ENCODE assay signal across 1 cellular context in genomic region chr4:148847544-148847943, GRCh38.
TF ChIP-seq lines count a peak whose summit lies in the region.

No MANE protein-coding gene starts in this region.

TF ChIP-seq in GM23338, 12 proteins besides CTCF, POLR2A, EP300 and RAD21 (continued from another document):
- TF ChIP-seq, protein P1, sequence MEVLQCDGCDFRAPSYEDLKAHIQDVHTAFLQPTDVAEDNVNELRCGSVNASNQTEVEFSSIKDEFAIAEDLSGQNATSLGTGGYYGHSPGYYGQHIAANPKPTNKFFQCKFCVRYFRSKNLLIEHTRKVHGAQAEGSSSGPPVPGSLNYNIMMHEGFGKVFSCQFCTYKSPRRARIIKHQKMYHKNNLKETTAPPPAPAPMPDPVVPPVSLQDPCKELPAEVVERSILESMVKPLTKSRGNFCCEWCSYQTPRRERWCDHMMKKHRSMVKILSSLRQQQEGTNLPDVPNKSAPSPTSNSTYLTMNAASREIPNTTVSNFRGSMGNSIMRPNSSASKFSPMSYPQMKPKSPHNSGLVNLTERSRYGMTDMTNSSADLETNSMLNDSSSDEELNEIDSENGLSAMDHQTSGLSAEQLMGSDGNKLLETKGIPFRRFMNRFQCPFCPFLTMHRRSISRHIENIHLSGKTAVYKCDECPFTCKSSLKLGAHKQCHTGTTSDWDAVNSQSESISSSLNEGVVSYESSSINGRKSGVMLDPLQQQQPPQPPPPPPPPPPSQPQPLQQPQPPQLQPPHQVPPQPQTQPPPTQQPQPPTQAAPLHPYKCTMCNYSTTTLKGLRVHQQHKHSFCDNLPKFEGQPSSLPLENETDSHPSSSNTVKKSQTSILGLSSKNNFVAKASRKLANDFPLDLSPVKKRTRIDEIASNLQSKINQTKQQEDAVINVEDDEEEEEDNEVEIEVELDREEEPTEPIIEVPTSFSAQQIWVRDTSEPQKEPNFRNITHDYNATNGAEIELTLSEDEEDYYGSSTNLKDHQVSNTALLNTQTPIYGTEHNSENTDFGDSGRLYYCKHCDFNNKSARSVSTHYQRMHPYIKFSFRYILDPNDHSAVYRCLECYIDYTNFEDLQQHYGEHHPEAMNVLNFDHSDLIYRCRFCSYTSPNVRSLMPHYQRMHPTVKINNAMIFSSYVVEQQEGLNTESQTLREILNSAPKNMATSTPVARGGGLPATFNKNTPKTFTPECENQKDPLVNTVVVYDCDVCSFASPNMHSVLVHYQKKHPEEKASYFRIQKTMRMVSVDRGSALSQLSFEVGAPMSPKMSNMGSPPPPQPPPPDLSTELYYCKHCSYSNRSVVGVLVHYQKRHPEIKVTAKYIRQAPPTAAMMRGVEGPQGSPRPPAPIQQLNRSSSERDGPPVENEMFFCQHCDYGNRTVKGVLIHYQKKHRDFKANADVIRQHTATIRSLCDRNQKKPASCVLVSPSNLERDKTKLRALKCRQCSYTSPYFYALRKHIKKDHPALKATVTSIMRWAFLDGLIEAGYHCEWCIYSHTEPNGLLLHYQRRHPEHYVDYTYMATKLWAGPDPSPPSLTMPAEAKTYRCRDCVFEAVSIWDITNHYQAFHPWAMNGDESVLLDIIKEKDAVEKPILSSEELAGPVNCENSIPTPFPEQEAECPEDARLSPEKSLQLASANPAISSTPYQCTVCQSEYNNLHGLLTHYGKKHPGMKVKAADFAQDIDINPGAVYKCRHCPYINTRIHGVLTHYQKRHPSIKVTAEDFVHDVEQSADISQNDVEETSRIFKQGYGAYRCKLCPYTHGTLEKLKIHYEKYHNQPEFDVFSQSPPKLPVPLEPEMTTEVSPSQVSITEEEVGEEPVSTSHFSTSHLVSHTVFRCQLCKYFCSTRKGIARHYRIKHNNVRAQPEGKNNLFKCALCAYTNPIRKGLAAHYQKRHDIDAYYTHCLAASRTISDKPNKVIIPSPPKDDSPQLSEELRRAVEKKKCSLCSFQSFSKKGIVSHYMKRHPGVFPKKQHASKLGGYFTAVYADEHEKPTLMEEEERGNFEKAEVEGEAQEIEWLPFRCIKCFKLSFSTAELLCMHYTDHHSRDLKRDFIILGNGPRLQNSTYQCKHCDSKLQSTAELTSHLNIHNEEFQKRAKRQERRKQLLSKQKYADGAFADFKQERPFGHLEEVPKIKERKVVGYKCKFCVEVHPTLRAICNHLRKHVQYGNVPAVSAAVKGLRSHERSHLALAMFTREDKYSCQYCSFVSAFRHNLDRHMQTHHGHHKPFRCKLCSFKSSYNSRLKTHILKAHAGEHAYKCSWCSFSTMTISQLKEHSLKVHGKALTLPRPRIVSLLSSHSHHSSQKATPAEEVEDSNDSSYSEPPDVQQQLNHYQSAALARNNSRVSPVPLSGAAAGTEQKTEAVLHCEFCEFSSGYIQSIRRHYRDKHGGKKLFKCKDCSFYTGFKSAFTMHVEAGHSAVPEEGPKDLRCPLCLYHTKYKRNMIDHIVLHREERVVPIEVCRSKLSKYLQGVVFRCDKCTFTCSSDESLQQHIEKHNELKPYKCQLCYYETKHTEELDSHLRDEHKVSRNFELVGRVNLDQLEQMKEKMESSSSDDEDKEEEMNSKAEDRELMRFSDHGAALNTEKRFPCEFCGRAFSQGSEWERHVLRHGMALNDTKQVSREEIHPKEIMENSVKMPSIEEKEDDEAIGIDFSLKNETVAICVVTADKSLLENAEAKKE (CRISPR knock-in tag; IDR thresholded peaks at IDR 0.05) = no peak
- no peak for TF ChIP-seq NANOG (IDR thresholded peaks at IDR 0.05; ENCODE audit: borderline replicate concordance)
